1 cellular context compared by ENCODE assay signal in genomic region chr17:80106176-80106575, GRCh38.
TF ChIP-seq lines count a peak whose summit lies in the region.

No MANE protein-coding gene starts in this region.

TF ChIP-seq in WTC11, 78 proteins besides CTCF, POLR2A, EP300 and RAD21 (continued from another document):
- TF ChIP-seq, protein P1, sequence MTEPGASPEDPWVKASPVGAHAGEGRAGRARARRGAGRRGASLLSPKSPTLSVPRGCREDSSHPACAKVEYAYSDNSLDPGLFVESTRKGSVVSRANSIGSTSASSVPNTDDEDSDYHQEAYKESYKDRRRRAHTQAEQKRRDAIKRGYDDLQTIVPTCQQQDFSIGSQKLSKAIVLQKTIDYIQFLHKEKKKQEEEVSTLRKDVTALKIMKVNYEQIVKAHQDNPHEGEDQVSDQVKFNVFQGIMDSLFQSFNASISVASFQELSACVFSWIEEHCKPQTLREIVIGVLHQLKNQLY (CRISPR knock-in tag; IDR thresholded peaks at IDR 0.05): no peak
- TF ChIP-seq CDX4 (CRISPR knock-in tag; IDR thresholded peaks at IDR 0.05; ENCODE audit: borderline replicate concordance): no peak
- TF ChIP-seq ZNF671 (CRISPR knock-in tag; IDR thresholded peaks at IDR 0.05): no peak
- TF ChIP-seq ZBTB43 (CRISPR knock-in tag; IDR thresholded peaks at IDR 0.05): no peak
- no peak for TF ChIP-seq TP53 (CRISPR knock-in tag; IDR thresholded peaks at IDR 0.05)
- TF ChIP-seq, protein P2, sequence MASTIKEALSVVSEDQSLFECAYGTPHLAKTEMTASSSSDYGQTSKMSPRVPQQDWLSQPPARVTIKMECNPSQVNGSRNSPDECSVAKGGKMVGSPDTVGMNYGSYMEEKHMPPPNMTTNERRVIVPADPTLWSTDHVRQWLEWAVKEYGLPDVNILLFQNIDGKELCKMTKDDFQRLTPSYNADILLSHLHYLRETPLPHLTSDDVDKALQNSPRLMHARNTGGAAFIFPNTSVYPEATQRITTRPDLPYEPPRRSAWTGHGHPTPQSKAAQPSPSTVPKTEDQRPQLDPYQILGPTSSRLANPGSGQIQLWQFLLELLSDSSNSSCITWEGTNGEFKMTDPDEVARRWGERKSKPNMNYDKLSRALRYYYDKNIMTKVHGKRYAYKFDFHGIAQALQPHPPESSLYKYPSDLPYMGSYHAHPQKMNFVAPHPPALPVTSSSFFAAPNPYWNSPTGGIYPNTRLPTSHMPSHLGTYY (CRISPR knock-in tag; IDR thresholded peaks at IDR 0.05): no peak
- no peak for TF ChIP-seq ZNF121 (CRISPR knock-in tag; IDR thresholded peaks at IDR 0.05)
- no peak for TF ChIP-seq HMGXB4 (CRISPR knock-in tag; IDR thresholded peaks at IDR 0.05)
- no peak for TF ChIP-seq ZBTB21 (CRISPR knock-in tag; IDR thresholded peaks at IDR 0.05; ENCODE audit: borderline replicate concordance)
- TF ChIP-seq, protein P3, sequence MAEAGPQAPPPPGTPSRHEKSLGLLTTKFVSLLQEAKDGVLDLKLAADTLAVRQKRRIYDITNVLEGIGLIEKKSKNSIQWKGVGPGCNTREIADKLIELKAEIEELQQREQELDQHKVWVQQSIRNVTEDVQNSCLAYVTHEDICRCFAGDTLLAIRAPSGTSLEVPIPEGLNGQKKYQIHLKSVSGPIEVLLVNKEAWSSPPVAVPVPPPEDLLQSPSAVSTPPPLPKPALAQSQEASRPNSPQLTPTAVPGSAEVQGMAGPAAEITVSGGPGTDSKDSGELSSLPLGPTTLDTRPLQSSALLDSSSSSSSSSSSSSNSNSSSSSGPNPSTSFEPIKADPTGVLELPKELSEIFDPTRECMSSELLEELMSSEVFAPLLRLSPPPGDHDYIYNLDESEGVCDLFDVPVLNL (CRISPR knock-in tag; IDR thresholded peaks at IDR 0.05; ENCODE audit: borderline replicate concordance, low read depth): no peak
- no peak for TF ChIP-seq FOXJ3 (CRISPR knock-in tag; IDR thresholded peaks at IDR 0.05; ENCODE audit: borderline replicate concordance)
- no peak for TF ChIP-seq MXD4 (CRISPR knock-in tag; IDR thresholded peaks at IDR 0.05; ENCODE audit: borderline replicate concordance)
- no peak for TF ChIP-seq ZNF138 (CRISPR knock-in tag; conservative IDR thresholded peaks at IDR 0.05)
